In the genomic region with DNA sequence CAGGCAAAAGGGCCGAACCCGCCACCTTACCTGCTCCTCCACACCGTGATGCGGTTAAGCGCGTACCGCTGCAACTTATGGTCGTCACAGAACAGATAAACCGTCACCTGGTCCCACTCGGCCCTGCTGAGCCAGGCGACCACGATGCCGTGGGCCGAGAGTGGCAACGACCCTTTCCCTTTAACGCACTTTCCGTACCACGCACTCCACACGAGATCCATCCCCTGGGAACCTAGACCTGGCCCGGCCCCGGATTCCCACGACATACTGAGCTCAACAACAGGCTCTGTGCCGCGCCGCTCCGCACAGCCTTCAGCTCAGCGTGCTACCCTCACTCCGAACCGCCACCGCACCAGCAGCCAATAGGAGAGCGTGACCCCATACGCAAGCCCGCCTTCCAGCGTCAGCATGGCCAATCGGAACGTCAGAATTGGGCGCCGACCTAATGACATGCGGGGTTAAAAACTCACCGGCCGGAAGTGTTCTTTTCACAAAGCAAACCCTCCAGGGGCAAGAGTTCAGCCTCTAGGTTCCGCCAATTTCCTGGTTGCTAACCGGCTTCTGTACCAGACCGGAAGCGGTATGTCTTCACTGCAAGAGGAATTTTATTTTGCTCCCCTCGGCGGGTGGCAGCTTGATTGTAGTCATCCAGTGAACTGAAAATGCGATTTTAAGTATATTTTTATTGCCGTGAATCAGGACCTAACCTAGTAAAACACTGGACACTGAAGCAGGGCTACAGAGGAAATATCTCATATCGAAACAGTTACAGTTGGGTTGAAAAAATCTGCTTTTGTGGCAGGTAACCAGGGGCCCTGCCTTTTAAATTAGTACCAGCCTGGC, we compare ENCODE assay signal across 1 cellular context.
TF ChIP-seq lines count a peak whose summit lies in the region.

A gene (minus strand): TSS at position 338 of the 843 bp plus-strand sequence. CDS start 72 bp downstream, at position 266.

TF ChIP-seq in K562, 482 proteins besides CTCF, POLR2A, EP300 and RAD21 (continued from another document and continues in another):
- TF ChIP-seq, protein P1, sequence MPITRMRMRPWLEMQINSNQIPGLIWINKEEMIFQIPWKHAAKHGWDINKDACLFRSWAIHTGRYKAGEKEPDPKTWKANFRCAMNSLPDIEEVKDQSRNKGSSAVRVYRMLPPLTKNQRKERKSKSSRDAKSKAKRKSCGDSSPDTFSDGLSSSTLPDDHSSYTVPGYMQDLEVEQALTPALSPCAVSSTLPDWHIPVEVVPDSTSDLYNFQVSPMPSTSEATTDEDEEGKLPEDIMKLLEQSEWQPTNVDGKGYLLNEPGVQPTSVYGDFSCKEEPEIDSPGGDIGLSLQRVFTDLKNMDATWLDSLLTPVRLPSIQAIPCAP (CRISPR knock-in tag; IDR thresholded peaks at IDR 0.05; ENCODE audit: borderline replicate concordance): no peak
- TF ChIP-seq, protein P2, sequence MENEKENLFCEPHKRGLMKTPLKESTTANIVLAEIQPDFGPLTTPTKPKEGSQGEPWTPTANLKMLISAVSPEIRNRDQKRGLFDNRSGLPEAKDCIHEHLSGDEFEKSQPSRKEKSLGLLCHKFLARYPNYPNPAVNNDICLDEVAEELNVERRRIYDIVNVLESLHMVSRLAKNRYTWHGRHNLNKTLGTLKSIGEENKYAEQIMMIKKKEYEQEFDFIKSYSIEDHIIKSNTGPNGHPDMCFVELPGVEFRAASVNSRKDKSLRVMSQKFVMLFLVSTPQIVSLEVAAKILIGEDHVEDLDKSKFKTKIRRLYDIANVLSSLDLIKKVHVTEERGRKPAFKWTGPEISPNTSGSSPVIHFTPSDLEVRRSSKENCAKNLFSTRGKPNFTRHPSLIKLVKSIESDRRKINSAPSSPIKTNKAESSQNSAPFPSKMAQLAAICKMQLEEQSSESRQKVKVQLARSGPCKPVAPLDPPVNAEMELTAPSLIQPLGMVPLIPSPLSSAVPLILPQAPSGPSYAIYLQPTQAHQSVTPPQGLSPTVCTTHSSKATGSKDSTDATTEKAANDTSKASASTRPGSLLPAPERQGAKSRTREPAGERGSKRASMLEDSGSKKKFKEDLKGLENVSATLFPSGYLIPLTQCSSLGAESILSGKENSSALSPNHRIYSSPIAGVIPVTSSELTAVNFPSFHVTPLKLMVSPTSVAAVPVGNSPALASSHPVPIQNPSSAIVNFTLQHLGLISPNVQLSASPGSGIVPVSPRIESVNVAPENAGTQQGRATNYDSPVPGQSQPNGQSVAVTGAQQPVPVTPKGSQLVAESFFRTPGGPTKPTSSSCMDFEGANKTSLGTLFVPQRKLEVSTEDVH (IDR thresholded peaks at IDR 0.05; ENCODE audit: low read depth, partially characterized antibody): peak; percentile 89
- TF ChIP-seq ATF7 (IDR thresholded peaks at IDR 0.05): peak; percentile 91
- peak; percentile 92 to 95 for TF ChIP-seq FOXK2 (conservative IDR thresholded peaks at IDR 0.05 in 1 of 2, IDR thresholded peaks at IDR 0.05 in 1 of 2; ENCODE audit: low read depth in 2 of 2)
- peak; percentile 91 for TF ChIP-seq ETV1 (tag; conservative IDR thresholded peaks at IDR 0.05; ENCODE audit: low read depth)
- TF ChIP-seq, protein P3, sequence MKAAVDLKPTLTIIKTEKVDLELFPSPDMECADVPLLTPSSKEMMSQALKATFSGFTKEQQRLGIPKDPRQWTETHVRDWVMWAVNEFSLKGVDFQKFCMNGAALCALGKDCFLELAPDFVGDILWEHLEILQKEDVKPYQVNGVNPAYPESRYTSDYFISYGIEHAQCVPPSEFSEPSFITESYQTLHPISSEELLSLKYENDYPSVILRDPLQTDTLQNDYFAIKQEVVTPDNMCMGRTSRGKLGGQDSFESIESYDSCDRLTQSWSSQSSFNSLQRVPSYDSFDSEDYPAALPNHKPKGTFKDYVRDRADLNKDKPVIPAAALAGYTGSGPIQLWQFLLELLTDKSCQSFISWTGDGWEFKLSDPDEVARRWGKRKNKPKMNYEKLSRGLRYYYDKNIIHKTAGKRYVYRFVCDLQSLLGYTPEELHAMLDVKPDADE (conservative IDR thresholded peaks at IDR 0.05; ENCODE audit: control insufficient read depth, low read depth, low read length): peak; percentile 82
- TF ChIP-seq, protein P4, sequence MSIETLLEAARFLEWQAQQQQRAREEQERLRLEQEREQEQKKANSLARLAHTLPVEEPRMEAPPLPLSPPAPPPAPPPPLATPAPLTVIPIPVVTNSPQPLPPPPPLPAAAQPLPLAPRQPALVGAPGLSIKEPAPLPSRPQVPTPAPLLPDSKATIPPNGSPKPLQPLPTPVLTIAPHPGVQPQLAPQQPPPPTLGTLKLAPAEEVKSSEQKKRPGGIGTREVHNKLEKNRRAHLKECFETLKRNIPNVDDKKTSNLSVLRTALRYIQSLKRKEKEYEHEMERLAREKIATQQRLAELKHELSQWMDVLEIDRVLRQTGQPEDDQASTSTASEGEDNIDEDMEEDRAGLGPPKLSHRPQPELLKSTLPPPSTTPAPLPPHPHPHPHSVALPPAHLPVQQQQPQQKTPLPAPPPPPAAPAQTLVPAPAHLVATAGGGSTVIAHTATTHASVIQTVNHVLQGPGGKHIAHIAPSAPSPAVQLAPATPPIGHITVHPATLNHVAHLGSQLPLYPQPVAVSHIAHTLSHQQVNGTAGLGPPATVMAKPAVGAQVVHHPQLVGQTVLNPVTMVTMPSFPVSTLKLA (conservative IDR thresholded peaks at IDR 0.05): peak; percentile 80 to 93
- TF ChIP-seq TBP (optimal IDR thresholded peaks at IDR 0.05; ENCODE audit: low read depth, low read length): peak; percentile 85
- TF ChIP-seq XRCC3 (IDR thresholded peaks at IDR 0.05): no peak
- TF ChIP-seq CREB1 (IDR thresholded peaks at IDR 0.05): peak; percentile 90
- TF ChIP-seq CREB1 (CRISPR knock-in tag; IDR thresholded peaks at IDR 0.05): peak; percentile 83
- TF ChIP-seq, protein P5, sequence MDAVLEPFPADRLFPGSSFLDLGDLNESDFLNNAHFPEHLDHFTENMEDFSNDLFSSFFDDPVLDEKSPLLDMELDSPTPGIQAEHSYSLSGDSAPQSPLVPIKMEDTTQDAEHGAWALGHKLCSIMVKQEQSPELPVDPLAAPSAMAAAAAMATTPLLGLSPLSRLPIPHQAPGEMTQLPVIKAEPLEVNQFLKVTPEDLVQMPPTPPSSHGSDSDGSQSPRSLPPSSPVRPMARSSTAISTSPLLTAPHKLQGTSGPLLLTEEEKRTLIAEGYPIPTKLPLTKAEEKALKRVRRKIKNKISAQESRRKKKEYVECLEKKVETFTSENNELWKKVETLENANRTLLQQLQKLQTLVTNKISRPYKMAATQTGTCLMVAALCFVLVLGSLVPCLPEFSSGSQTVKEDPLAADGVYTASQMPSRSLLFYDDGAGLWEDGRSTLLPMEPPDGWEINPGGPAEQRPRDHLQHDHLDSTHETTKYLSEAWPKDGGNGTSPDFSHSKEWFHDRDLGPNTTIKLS (IDR thresholded peaks at IDR 0.05; ENCODE audit: borderline replicate concordance, low read depth): peak; percentile 60; the same call in 1 of the 2 replicates
- no peak for TF ChIP-seq MAFF (IDR thresholded peaks at IDR 0.05; ENCODE audit: low read length)
- TF ChIP-seq CBX5 (IDR thresholded peaks at IDR 0.05; ENCODE audit: borderline replicate concordance, low read depth): no peak
- TF ChIP-seq, protein P6, sequence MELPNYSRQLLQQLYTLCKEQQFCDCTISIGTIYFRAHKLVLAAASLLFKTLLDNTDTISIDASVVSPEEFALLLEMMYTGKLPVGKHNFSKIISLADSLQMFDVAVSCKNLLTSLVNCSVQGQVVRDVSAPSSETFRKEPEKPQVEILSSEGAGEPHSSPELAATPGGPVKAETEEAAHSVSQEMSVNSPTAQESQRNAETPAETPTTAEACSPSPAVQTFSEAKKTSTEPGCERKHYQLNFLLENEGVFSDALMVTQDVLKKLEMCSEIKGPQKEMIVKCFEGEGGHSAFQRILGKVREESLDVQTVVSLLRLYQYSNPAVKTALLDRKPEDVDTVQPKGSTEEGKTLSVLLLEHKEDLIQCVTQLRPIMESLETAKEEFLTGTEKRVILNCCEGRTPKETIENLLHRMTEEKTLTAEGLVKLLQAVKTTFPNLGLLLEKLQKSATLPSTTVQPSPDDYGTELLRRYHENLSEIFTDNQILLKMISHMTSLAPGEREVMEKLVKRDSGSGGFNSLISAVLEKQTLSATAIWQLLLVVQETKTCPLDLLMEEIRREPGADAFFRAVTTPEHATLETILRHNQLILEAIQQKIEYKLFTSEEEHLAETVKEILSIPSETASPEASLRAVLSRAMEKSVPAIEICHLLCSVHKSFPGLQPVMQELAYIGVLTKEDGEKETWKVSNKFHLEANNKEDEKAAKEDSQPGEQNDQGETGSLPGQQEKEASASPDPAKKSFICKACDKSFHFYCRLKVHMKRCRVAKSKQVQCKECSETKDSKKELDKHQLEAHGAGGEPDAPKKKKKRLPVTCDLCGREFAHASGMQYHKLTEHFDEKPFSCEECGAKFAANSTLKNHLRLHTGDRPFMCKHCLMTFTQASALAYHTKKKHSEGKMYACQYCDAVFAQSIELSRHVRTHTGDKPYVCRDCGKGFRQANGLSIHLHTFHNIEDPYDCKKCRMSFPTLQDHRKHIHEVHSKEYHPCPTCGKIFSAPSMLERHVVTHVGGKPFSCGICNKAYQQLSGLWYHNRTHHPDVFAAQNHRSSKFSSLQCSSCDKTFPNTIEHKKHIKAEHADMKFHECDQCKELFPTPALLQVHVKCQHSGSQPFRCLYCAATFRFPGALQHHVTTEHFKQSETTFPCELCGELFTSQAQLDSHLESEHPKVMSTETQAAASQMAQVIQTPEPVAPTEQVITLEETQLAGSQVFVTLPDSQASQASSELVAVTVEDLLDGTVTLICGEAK (IDR thresholded peaks at IDR 0.05): peak; percentile 99
- TF ChIP-seq, protein P6 (CRISPR knock-in tag; IDR thresholded peaks at IDR 0.05): no peak
- TF ChIP-seq TRIM24 (IDR thresholded peaks at IDR 0.05): peak in 1 of 2 experiments; percentile 97; a peak in 2 of 4 replicates
- TF ChIP-seq MTA1 (IDR thresholded peaks at IDR 0.05; ENCODE audit: borderline replicate concordance): peak; percentile 65; the same call in 1 of the 2 replicates
- peak in 1 of 2 experiments; percentile 71; a peak in 2 of 4 replicates for TF ChIP-seq TBL1XR1 (IDR thresholded peaks at IDR 0.05; ENCODE audit: low read length in 2 of 2)
- TF ChIP-seq, protein P7, sequence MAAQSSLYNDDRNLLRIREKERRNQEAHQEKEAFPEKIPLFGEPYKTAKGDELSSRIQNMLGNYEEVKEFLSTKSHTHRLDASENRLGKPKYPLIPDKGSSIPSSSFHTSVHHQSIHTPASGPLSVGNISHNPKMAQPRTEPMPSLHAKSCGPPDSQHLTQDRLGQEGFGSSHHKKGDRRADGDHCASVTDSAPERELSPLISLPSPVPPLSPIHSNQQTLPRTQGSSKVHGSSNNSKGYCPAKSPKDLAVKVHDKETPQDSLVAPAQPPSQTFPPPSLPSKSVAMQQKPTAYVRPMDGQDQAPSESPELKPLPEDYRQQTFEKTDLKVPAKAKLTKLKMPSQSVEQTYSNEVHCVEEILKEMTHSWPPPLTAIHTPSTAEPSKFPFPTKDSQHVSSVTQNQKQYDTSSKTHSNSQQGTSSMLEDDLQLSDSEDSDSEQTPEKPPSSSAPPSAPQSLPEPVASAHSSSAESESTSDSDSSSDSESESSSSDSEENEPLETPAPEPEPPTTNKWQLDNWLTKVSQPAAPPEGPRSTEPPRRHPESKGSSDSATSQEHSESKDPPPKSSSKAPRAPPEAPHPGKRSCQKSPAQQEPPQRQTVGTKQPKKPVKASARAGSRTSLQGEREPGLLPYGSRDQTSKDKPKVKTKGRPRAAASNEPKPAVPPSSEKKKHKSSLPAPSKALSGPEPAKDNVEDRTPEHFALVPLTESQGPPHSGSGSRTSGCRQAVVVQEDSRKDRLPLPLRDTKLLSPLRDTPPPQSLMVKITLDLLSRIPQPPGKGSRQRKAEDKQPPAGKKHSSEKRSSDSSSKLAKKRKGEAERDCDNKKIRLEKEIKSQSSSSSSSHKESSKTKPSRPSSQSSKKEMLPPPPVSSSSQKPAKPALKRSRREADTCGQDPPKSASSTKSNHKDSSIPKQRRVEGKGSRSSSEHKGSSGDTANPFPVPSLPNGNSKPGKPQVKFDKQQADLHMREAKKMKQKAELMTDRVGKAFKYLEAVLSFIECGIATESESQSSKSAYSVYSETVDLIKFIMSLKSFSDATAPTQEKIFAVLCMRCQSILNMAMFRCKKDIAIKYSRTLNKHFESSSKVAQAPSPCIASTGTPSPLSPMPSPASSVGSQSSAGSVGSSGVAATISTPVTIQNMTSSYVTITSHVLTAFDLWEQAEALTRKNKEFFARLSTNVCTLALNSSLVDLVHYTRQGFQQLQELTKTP (IDR thresholded peaks at IDR 0.05; ENCODE audit: low read depth in 1 of 2, partially characterized antibody in 2 of 2): peak in 1 of 2 experiments; percentile 78
- peak in 1 of 2 experiments; percentile 35; a peak in 1 of 4 replicates for TF ChIP-seq SIN3A (IDR thresholded peaks at IDR 0.05; ENCODE audit: borderline replicate concordance in 2 of 2, control insufficient read depth in 1 of 2, low read depth in 2 of 2, low read length in 2 of 2)
